In the genomic region with DNA sequence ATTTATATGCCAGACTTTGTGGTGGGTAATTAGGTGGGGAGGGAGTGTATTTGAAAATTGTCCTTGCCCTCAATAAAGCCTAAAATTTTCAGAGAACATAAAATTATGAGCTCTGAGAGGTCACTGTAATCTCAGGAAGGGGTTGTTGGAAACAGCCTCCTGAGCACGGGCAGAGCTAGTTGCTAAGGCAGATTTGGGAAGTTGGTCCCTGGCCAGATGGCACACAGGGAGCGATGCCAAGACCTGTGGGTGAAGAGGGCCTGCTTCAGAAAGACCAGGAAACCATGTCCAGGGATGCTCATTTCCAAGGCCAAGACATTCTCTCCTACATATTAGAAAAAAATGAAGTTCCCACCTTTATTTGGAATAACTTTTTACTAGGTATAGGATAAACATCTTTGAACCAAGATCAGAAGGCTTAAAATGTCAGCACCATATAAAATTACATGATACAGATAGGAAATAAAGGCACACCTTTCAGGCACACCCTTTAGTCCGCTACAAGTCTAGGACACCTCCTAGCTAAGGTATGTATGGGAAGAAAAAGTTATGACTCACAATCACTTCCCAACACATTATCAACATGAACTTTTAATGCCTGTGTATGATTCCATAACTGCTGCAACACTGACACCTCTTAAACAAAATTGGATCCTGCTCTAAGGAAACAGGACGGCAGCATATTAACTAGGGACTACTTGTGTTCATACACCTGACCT, we compare ENCODE assay signal across 8 cellular contexts. TPM values are rescaled to one million over a fixed set of nuclear protein-coding genes. Genes with fewer than 3 reads are reported as not detected.
DNase-seq lines count a peak whose midpoint lies in the region; ATAC-seq and TF ChIP-seq lines count a peak whose summit lies in the region.

No MANE protein-coding gene starts in this region.

- no peak overlapping the region for H3K4me3 Mint-ChIP-seq in activated CD4-positive, alpha-beta T cell treated with anti-CD3 and anti-CD28 coated beads for 36 hours

- no peak for TF ChIP-seq EP300 in neural cell (conservative IDR thresholded peaks at IDR 0.05; ENCODE audit: poor library complexity, severe bottlenecking)

- peak overlapping the region; percentile 99 for H3K27ac ChIP-seq in C4-2B
- no peak overlapping the region for H3K27ac ChIP-seq in colonic mucosa
- no peak overlapping the region for H3K27ac ChIP-seq in neural cell (ENCODE audit: low read length)

- DNase-seq in NCI-H1092 treated with DMSO at 0.1 percent for 48 hours (lab: John Stamatoyannopoulos, UW) = peak; percentile 86
- DNase-seq in colonic mucosa = peak; percentile 65
- no peak for DNase-seq in activated CD4-positive, alpha-beta T cell treated with anti-CD3 and anti-CD28 coated beads for 36 hours
- DNase-seq in HK-2 (ENCODE audit: unreplicated experiment) = no peak
- no peak for DNase-seq in T-helper 9 cell

- H3K9ac ChIP-seq in colonic mucosa (ENCODE audit: low read depth in 2 of 2, low read length in 2 of 2) (peak overlapping the region in 1 of 2 donors; percentile 4), neural cell (ENCODE audit: low read length) (no peak overlapping the region)

- no peaks in the 10 kb centered on the region for H3K27me3 ChIP-seq in colonic mucosa
- H3K27me3 ChIP-seq in neural cell (ENCODE audit: insufficient read depth, low read depth, low read length) = no peaks in the 10 kb centered on the region

- H3K9me2 ChIP-seq in neural cell (ENCODE audit: insufficient read depth, low read length) = no peaks in the 10 kb centered on the region

- no peaks in the 10 kb centered on the region for H4K20me1 ChIP-seq in neural cell (ENCODE audit: insufficient read depth)

- peaks cover 27% of the 10 kb centered on the region for H3K27me3 Mint-ChIP-seq in activated CD4-positive, alpha-beta T cell treated with anti-CD3 and anti-CD28 coated beads for 36 hours

- H3K4me1 Mint-ChIP-seq in activated CD4-positive, alpha-beta T cell treated with anti-CD3 and anti-CD28 coated beads for 36 hours = peaks cover 20% of the 10 kb centered on the region

- TF ChIP-seq RAD21 in neural cell (conservative IDR thresholded peaks at IDR 0.05) = no peak

- no peak for ATAC-seq in activated CD4-positive, alpha-beta T cell treated with anti-CD3 and anti-CD28 coated beads for 36 hours
- no peak for ATAC-seq in GM19455 (IDR thresholded peaks at IDR 0.05; ENCODE audit: unreplicated experiment)

- H3K4me3 ChIP-seq in colonic mucosa = no peak overlapping the region
- H3K4me3 ChIP-seq in neural cell (ENCODE audit: low read length) = peak overlapping the region; percentile 75

- peaks cover 4% of the 10 kb centered on the region for H3K4me1 ChIP-seq in colonic mucosa

- CTCF ChIA-PET in activated CD4-positive, alpha-beta T cell treated with anti-CD3 and anti-CD28 coated beads for 36 hours (lab: Charles Lee) = interaction anchor here (0.8 to 1.0 kb wide), 2 partner anchors 11 to 20 kb away, joined by 4 read pairs; no protein-coding TSS in a partner anchor

- no peak overlapping the region for H2AFZ ChIP-seq in neural cell (ENCODE audit: low read depth, low read length)

- intact Hi-C loops in colonic mucosa (cut with DNase I) = loop anchor here (10.0 kb wide), 1 partner anchor 165 kb away; no protein-coding TSS in a partner anchor
- intact Hi-C loops in activated CD4-positive, alpha-beta T cell treated with anti-CD3 and anti-CD28 coated beads for 36 hours (cut with DNase I, micrococcal nuclease) = loop anchor here (5.0 kb wide), 8 partner anchors 142 to 1787 kb away; a partner anchor contains a TSS

- H3K4me2 ChIP-seq in neural cell (ENCODE audit: low read length) = no peak overlapping the region

- H3K27ac Mint-ChIP-seq in activated CD4-positive, alpha-beta T cell treated with anti-CD3 and anti-CD28 coated beads for 36 hours = no peak overlapping the region

- H3K9me3 ChIP-seq in colonic mucosa (no peaks in the 10 kb centered on the region), neural cell (ENCODE audit: low read length) (no peaks in the 10 kb centered on the region)

- H3K79me2 ChIP-seq in neural cell (replicated peaks; ENCODE audit: insufficient read depth, low read length) = peaks cover 8% of the 10 kb centered on the region

- H3K9me3 Mint-ChIP-seq in activated CD4-positive, alpha-beta T cell treated with anti-CD3 and anti-CD28 coated beads for 36 hours (ENCODE audit: low read depth) = no peaks in the 10 kb centered on the region

- H3K36me3 Mint-ChIP-seq in activated CD4-positive, alpha-beta T cell treated with anti-CD3 and anti-CD28 coated beads for 36 hours (ENCODE audit: low read depth) = no peaks in the 10 kb centered on the region

- POLR2A ChIA-PET in activated CD4-positive, alpha-beta T cell treated with anti-CD3 and anti-CD28 coated beads for 36 hours (lab: Charles Lee) = interaction anchor here (0.6 kb wide), 1 partner anchor 99 kb away, joined by 3 read pairs; no protein-coding TSS in a partner anchor

- H3F3A ChIP-seq in neural cell (ENCODE audit: insufficient read depth, low read length, poor library complexity, severe bottlenecking) = no peaks in the 10 kb centered on the region

- no peak for TF ChIP-seq CTCF in C4-2B (conservative IDR thresholded peaks at IDR 0.05)
- no peak for TF ChIP-seq CTCF in colonic mucosa (IDR thresholded peaks at IDR 0.05)
- TF ChIP-seq CTCF in neural cell (IDR thresholded peaks at IDR 0.05; ENCODE audit: poor library complexity, severe bottlenecking) = no peak

- no peaks in the 10 kb centered on the region for H3K36me3 ChIP-seq in colonic mucosa
- no peaks in the 10 kb centered on the region for H3K36me3 ChIP-seq in neural cell (ENCODE audit: insufficient read depth, low read length)

TF ChIP-seq in neural cell, 6 proteins besides CTCF, POLR2A, EP300 and RAD21:
- TF ChIP-seq SMC3 (conservative IDR thresholded peaks at IDR 0.05; ENCODE audit: poor library complexity) (no peak), EZH2 (IDR thresholded peaks at IDR 0.05; ENCODE audit: borderline replicate concordance, insufficient read depth, low read length, poor library complexity, severe bottlenecking) (no peak), POLR2AphosphoS5 (IDR thresholded peaks at IDR 0.05) (no peak), MXI1 (conservative IDR thresholded peaks at IDR 0.05; ENCODE audit: poor library complexity, severe bottlenecking) (no peak), TAF1 (IDR thresholded peaks at IDR 0.05; ENCODE audit: low read depth) (no peak)
- TF ChIP-seq, protein P1, sequence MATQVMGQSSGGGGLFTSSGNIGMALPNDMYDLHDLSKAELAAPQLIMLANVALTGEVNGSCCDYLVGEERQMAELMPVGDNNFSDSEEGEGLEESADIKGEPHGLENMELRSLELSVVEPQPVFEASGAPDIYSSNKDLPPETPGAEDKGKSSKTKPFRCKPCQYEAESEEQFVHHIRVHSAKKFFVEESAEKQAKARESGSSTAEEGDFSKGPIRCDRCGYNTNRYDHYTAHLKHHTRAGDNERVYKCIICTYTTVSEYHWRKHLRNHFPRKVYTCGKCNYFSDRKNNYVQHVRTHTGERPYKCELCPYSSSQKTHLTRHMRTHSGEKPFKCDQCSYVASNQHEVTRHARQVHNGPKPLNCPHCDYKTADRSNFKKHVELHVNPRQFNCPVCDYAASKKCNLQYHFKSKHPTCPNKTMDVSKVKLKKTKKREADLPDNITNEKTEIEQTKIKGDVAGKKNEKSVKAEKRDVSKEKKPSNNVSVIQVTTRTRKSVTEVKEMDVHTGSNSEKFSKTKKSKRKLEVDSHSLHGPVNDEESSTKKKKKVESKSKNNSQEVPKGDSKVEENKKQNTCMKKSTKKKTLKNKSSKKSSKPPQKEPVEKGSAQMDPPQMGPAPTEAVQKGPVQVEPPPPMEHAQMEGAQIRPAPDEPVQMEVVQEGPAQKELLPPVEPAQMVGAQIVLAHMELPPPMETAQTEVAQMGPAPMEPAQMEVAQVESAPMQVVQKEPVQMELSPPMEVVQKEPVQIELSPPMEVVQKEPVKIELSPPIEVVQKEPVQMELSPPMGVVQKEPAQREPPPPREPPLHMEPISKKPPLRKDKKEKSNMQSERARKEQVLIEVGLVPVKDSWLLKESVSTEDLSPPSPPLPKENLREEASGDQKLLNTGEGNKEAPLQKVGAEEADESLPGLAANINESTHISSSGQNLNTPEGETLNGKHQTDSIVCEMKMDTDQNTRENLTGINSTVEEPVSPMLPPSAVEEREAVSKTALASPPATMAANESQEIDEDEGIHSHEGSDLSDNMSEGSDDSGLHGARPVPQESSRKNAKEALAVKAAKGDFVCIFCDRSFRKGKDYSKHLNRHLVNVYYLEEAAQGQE (IDR thresholded peaks at IDR 0.05; ENCODE audit: borderline replicate concordance) = no peak

RNA-seq across cellular contexts. Expression of a gene that starts 2.2 kb away (rescaled TPM):
- 10 to 100 TPM; 34.5 to 43.9 TPM for total RNA-seq in colonic mucosa
- polyA plus RNA-seq in neural cell = 63.1 and 78.2 TPM in 2 replicates
- polyA minus RNA-seq in neural cell = 158 and 165 TPM in 2 replicates
- total RNA-seq in activated CD4-positive, alpha-beta T cell treated with anti-CD3 and anti-CD28 coated beads for 36 hours = 1 to 10 TPM; 7.6 to 8.3 TPM

Comparison
In these comparisons a context has a peak if more than half of its experiments do, and no peak if none do; other contexts are left out.
1. DNase-seq: peak in NCI-H1092 treated with DMSO at 0.1 percent for 48 hours (single experiment) and colonic mucosa (single experiment); none in activated CD4-positive, alpha-beta T cell treated with anti-CD3 and anti-CD28 coated beads for 36 hours (single experiment), HK-2 (single experiment) and T-helper 9 cell (single experiment).